ENCODE assay signal across 8 cellular contexts in genomic region chr14:63543000-63543825, GRCh38. TPM values are rescaled to one million over a fixed set of nuclear protein-coding genes. Genes with fewer than 3 reads are reported as not detected.
A peak's percentile ranks its signal among the peaks of the same experiment; 100 is the strongest.
DNase-seq lines count a peak whose midpoint lies in the region; ATAC-seq and TF ChIP-seq lines count a peak whose summit lies in the region.

Gene PPP2R5E, minus strand, starts transcription at chr14:63543377. Its CDS starts 3,692 bp downstream, at chr14:63539685.

- H3K4me3 ChIP-seq in CD8-positive, alpha-beta T cell (ENCODE audit: low read depth, low read length), result peak within 1 kb of the TSS; percentile 75
- peak within 1 kb of the TSS; percentile 94 for H3K4me3 ChIP-seq in lower lobe of right lung

- H3K4me3 Mint-ChIP-seq in CD8-positive, alpha-beta T cell, result peak within 1 kb of the TSS; percentile 98

- H3K27me3 Mint-ChIP-seq in CD8-positive, alpha-beta T cell (ENCODE audit: low read depth), result no peaks in the 10 kb centered on the region

- peak; percentile 95 to 99 (median 97) for DNase-seq in CD8-positive, alpha-beta T cell
- DNase-seq in HS-27A (ENCODE audit: low read depth), result peak; percentile 96
- peak; percentile 81 for DNase-seq in NK-92 (lab: John Stamatoyannopoulos, UW; ENCODE audit: unreplicated experiment)
- peak; percentile 95 for DNase-seq in activated CD8-positive, alpha-beta memory T cell treated with anti-CD3 and anti-CD28 coated beads for 1 hour (ENCODE audit: extremely low read depth in 1 of 2, low read depth in 1 of 2)
- DNase-seq in effector CD4-positive, alpha-beta T cell, result peak; percentile 98
- peak; percentile 99 for DNase-seq in lower lobe of right lung
- DNase-seq in stimulated activated CD4-positive, alpha-beta T cell treated with anti-CD3 and anti-CD28 coated beads, TNF-alpha, amount 100 ng/mL, for 24 hours (ENCODE audit: low read depth in 3 of 3), result peak; percentile 93 to 98 (median 96)

- peaks cover 17% of the 10 kb centered on the region for H3K4me1 ChIP-seq in CD8-positive, alpha-beta T cell (ENCODE audit: insufficient read depth, low read length)
- H3K4me1 ChIP-seq in lower lobe of right lung, result peaks cover 26% of the 10 kb centered on the region

- no peaks in the 10 kb centered on the region for H3K9me3 ChIP-seq in CD8-positive, alpha-beta T cell (ENCODE audit: low read length)
- no peaks in the 10 kb centered on the region for H3K9me3 ChIP-seq in lower lobe of right lung

- intact Hi-C loops in CD8-positive, alpha-beta T cell (cut with DNase I, micrococcal nuclease), result loop anchor here (1.0 to 10.0 kb wide), 14 partner anchors 66 to 1559 kb away; partner anchors contain the start of genes FNTB (in 2 of the 2), MTHFD1 (in 2 of the 2), SGPP1 (in 2 of the 2) and SYNE2 (in 2 of the 2)
- intact Hi-C loops in lower lobe of right lung (cut with DNase I), result no loop called here

- H3K36me3 ChIP-seq in CD8-positive, alpha-beta T cell (ENCODE audit: insufficient read depth, low read length), result peaks cover 8% of the 10 kb centered on the region
- peaks cover 16% of the 10 kb centered on the region for H3K36me3 ChIP-seq in lower lobe of right lung

- H3K27ac Mint-ChIP-seq in CD8-positive, alpha-beta T cell, result peak within 1 kb of the TSS; percentile 93

- H3K27me3 ChIP-seq in CD8-positive, alpha-beta T cell (ENCODE audit: insufficient read depth, low read length), result no peaks in the 10 kb centered on the region
- no peaks in the 10 kb centered on the region for H3K27me3 ChIP-seq in lower lobe of right lung (ENCODE audit: low read depth)

- ATAC-seq in CD8-positive, alpha-beta T cell, result peak; percentile 96
- peak; percentile 95 for ATAC-seq in GM19467 (IDR thresholded peaks at IDR 0.05; ENCODE audit: unreplicated experiment)
- ATAC-seq in lower lobe of right lung, result peak; percentile 99 to 100

- no peak for TF ChIP-seq CTCF in CD8-positive, alpha-beta T cell (IDR thresholded peaks at IDR 0.05)
- no peak for TF ChIP-seq CTCF in lower lobe of right lung (IDR thresholded peaks at IDR 0.05)

- POLR2A ChIA-PET in CD8-positive, alpha-beta T cell (lab: Charles Lee), result interaction anchor here (0.7 to 2.0 kb wide), 16 partner anchors 8 to 961 kb away, joined by 3 to 15 read pairs (median 3); partner anchors contain the start of genes SGPP1, SYNE2, WDR89 and ZBTB1

- peaks cover 33% of the 10 kb centered on the region for H3K4me1 Mint-ChIP-seq in CD8-positive, alpha-beta T cell (ENCODE audit: low read depth)

- H3K27ac ChIP-seq in CD8-positive, alpha-beta T cell (ENCODE audit: low read depth, low read length), result peak within 1 kb of the TSS; percentile 71
- peak within 1 kb of the TSS; percentile 92 for H3K27ac ChIP-seq in lower lobe of right lung

- no peaks in the 10 kb centered on the region for H3K9me3 Mint-ChIP-seq in CD8-positive, alpha-beta T cell

- peaks cover 22% of the 10 kb centered on the region for H3K36me3 Mint-ChIP-seq in CD8-positive, alpha-beta T cell

- CTCF ChIA-PET in CD8-positive, alpha-beta T cell (lab: Charles Lee), result interaction anchor here (0.8 to 1.4 kb wide), 4 partner anchors 9 to 202 kb away, joined by 3 read pairs; no protein-coding TSS in a partner anchor

RNA-seq across cellular contexts. Expression of gene PPP2R5E, which starts in this region (rescaled TPM):
- 10 to 100 TPM; 33.5 to 35.9 TPM for total RNA-seq in CD8-positive, alpha-beta T cell
- 45.3 TPM for total RNA-seq in lower lobe of right lung

Comparison
In these comparisons a context has a peak if more than half of its experiments do, and no peak if none do; other contexts are left out.
1. Peak in every context shown above with its lines: DNase-seq, ATAC-seq, H3K4me3 ChIP-seq and H3K27ac ChIP-seq.